Comparison of ENCODE assay signal across 8 cellular contexts in genomic region chr4:106238819-106239420, GRCh38.
DNase-seq lines count a peak whose midpoint lies in the region; ATAC-seq and TF ChIP-seq lines count a peak whose summit lies in the region.

No MANE protein-coding gene starts in this region.

- H4K8ac ChIP-seq in mesenchymal stem cell (ENCODE audit: low read length), result no peak overlapping the region

- H2BK5ac ChIP-seq in mesenchymal stem cell (ENCODE audit: low read depth, low read length, poor library complexity, severe bottlenecking), result no peak overlapping the region

- H2BK15ac ChIP-seq in mesenchymal stem cell (ENCODE audit: low read depth, poor library complexity, severe bottlenecking), result no peak overlapping the region

- peak in 2 of 3 donors; percentile 48 to 61 for TF ChIP-seq CTCF in breast epithelium (IDR thresholded peaks at IDR 0.05)

- H2AFZ ChIP-seq in mesenchymal stem cell (ENCODE audit: low read depth, low read length), result no peak overlapping the region

- H3K36me3 Mint-ChIP-seq in CD4-positive, alpha-beta memory T cell, result peaks cover 16 to 36% of the 10 kb centered on the region in 2 donors
- peaks cover 31% of the 10 kb centered on the region for H3K36me3 Mint-ChIP-seq in stimulated activated memory B cell treated with anti-CD40 and anti-IgM and Interleukin-4, amounts not matched to agents 10 μg/mL and 1 μg/mL and 100 μg/mL, for 72 hours

- H3K27ac Mint-ChIP-seq in CD4-positive, alpha-beta memory T cell, result peak overlapping the region in 2 of 7 donors; percentile 10 to 20
- no peak overlapping the region for H3K27ac Mint-ChIP-seq in stimulated activated memory B cell treated with anti-CD40 and anti-IgM and Interleukin-4, amounts not matched to agents 10 μg/mL and 1 μg/mL and 100 μg/mL, for 72 hours

- H2BK120ac ChIP-seq in mesenchymal stem cell (ENCODE audit: low read depth, low read length), result no peak overlapping the region

- no peak overlapping the region for H4K91ac ChIP-seq in mesenchymal stem cell (ENCODE audit: low read length)

- no peaks in the 10 kb centered on the region for H3K9me3 ChIP-seq in CD4-positive, alpha-beta memory T cell (ENCODE audit: control insufficient read depth in 1 of 2, low read length in 2 of 2)
- H3K9me3 ChIP-seq in breast epithelium (no peaks in the 10 kb centered on the region), mesenchymal stem cell (ENCODE audit: control insufficient read depth, low read length) (no peaks in the 10 kb centered on the region)

- no peaks in the 10 kb centered on the region for H3K4me1 Mint-ChIP-seq in CD4-positive, alpha-beta memory T cell
- H3K4me1 Mint-ChIP-seq in stimulated activated memory B cell treated with anti-CD40 and anti-IgM and Interleukin-4, amounts not matched to agents 10 μg/mL and 1 μg/mL and 100 μg/mL, for 72 hours, result no peaks in the 10 kb centered on the region

- no peak overlapping the region for H3K14ac ChIP-seq in mesenchymal stem cell (ENCODE audit: low read length in 2 of 2)

- H3K18ac ChIP-seq in mesenchymal stem cell (ENCODE audit: low read depth in 1 of 2, low read length in 2 of 2), result no peak overlapping the region

- H2AK5ac ChIP-seq in mesenchymal stem cell (ENCODE audit: low read length, severe bottlenecking), result no peak overlapping the region

- WGBS in mesenchymal stem cell, result 65% methylated on average over 2 of the region's 2 CpGs

- CTCF ChIA-PET in CD4-positive, alpha-beta memory T cell (lab: Charles Lee; ENCODE audit: partially characterized antibody), result interaction anchor here (1.0 to 1.1 kb wide), 3 partner anchors 32 to 1498 kb away, joined by 3 to 4 read pairs (median 3); no protein-coding TSS in a partner anchor

- peaks cover 3% of the 10 kb centered on the region for H3K79me1 ChIP-seq in mesenchymal stem cell (replicated peaks; ENCODE audit: low read length, poor library complexity, severe bottlenecking)

- no peaks in the 10 kb centered on the region for H3K27me3 Mint-ChIP-seq in CD4-positive, alpha-beta memory T cell
- H3K27me3 Mint-ChIP-seq in stimulated activated memory B cell treated with anti-CD40 and anti-IgM and Interleukin-4, amounts not matched to agents 10 μg/mL and 1 μg/mL and 100 μg/mL, for 72 hours, result no peaks in the 10 kb centered on the region

- no peak overlapping the region for H3K4me2 ChIP-seq in mesenchymal stem cell (ENCODE audit: low read length, poor library complexity, severe bottlenecking)

- H3K9me3 Mint-ChIP-seq in CD4-positive, alpha-beta memory T cell, result peaks cover 0 to 2% (median 0%) of the 10 kb centered on the region in 8 donors
- H3K9me3 Mint-ChIP-seq in stimulated activated memory B cell treated with anti-CD40 and anti-IgM and Interleukin-4, amounts not matched to agents 10 μg/mL and 1 μg/mL and 100 μg/mL, for 72 hours, result no peaks in the 10 kb centered on the region

- H3K36me3 ChIP-seq in CD4-positive, alpha-beta memory T cell (ENCODE audit: insufficient read depth, low read length), result peaks cover 7% of the 10 kb centered on the region
- H3K36me3 ChIP-seq in breast epithelium, result peaks cover 5% of the 10 kb centered on the region
- H3K36me3 ChIP-seq in mesenchymal stem cell (ENCODE audit: control insufficient read depth in 1 of 2, insufficient read depth in 2 of 2, low read depth in 1 of 2, low read length in 2 of 2), result peaks cover 3 to 39% of the 10 kb centered on the region in 2 experiments

- no peak for TF ChIP-seq POLR2A in GM18505 (IDR thresholded peaks at IDR 0.05; ENCODE audit: borderline replicate concordance, extremely low read depth, insufficient read depth, insufficient read length)
- TF ChIP-seq POLR2A in breast epithelium (IDR thresholded peaks at IDR 0.05), result no peak

- H3K9ac ChIP-seq in mesenchymal stem cell (ENCODE audit: low read length), result no peak overlapping the region

- POLR2A ChIA-PET in CD4-positive, alpha-beta memory T cell (lab: Charles Lee; ENCODE audit: partially characterized antibody), result no interaction called here

- ATAC-seq in GM18505 (IDR thresholded peaks at IDR 0.05; ENCODE audit: unreplicated experiment) (peak; percentile 90), HG02759 (IDR thresholded peaks at IDR 0.05; ENCODE audit: unreplicated experiment) (peak; percentile 98)
- ATAC-seq in stimulated activated memory B cell treated with anti-CD40 and anti-IgM and Interleukin-4, amounts not matched to agents 10 μg/mL and 1 μg/mL and 100 μg/mL, for 72 hours, result no peak

- no peaks in the 10 kb centered on the region for H3K4me1 ChIP-seq in CD4-positive, alpha-beta memory T cell (ENCODE audit: insufficient read depth, low read length)
- H3K4me1 ChIP-seq in breast epithelium, result no peaks in the 10 kb centered on the region
- no peaks in the 10 kb centered on the region for H3K4me1 ChIP-seq in mesenchymal stem cell (ENCODE audit: control insufficient read depth, insufficient read depth, low read depth, low read length)

- H3K23ac ChIP-seq in mesenchymal stem cell (ENCODE audit: low read length in 2 of 2), result no peak overlapping the region

- H3K27me3 ChIP-seq in CD4-positive, alpha-beta memory T cell (ENCODE audit: insufficient read depth, low read length), result no peaks in the 10 kb centered on the region
- H3K27me3 ChIP-seq in breast epithelium, result no peaks in the 10 kb centered on the region
- H3K27me3 ChIP-seq in mesenchymal stem cell (ENCODE audit: control insufficient read depth in 1 of 2, insufficient read depth in 1 of 2, low read length in 2 of 2), result no peaks in the 10 kb centered on the region

- DNase-seq in CD4-positive, alpha-beta memory T cell, result peak in 3 of 5 donors; percentile 1 to 5 (median 3)
- DNase-seq in NCI-H1436 treated with DMSO at 0.1 percent for 48 hours (lab: John Stamatoyannopoulos, UW) (peak; percentile 2), breast epithelium (ENCODE audit: low spot score in 2 of 2) (no peak), mesenchymal stem cell (peak; percentile 60), DMS79 treated with DMSO at 0.1 percent for 48 hours (lab: John Stamatoyannopoulos, UW) (no peak)

- no peak overlapping the region for H3K4me3 ChIP-seq in CD4-positive, alpha-beta memory T cell (ENCODE audit: low read length in 2 of 2)
- no peak overlapping the region for H3K4me3 ChIP-seq in breast epithelium
- H3K4me3 ChIP-seq in mesenchymal stem cell (ENCODE audit: insufficient read depth in 1 of 2, low read depth in 1 of 2, low read length in 2 of 2), result no peak overlapping the region

- no peak overlapping the region for H3K4ac ChIP-seq in mesenchymal stem cell (ENCODE audit: low read depth in 1 of 2, low read length in 2 of 2)

- no peak overlapping the region for H3K27ac ChIP-seq in CD4-positive, alpha-beta memory T cell (ENCODE audit: low read depth, low read length)
- H3K27ac ChIP-seq in breast epithelium (no peak overlapping the region), mesenchymal stem cell (ENCODE audit: low read length, poor library complexity, severe bottlenecking) (no peak overlapping the region)

- no peak overlapping the region for H2BK12ac ChIP-seq in mesenchymal stem cell (ENCODE audit: low read length in 2 of 2)

- intact Hi-C loops in CD4-positive, alpha-beta memory T cell (cut with micrococcal nuclease), result no loop called here
- intact Hi-C loops in breast epithelium (cut with DNase I; ENCODE audit: low total_unique reads), result no loop called here

- no peak overlapping the region for H3K4me3 Mint-ChIP-seq in CD4-positive, alpha-beta memory T cell
- no peak overlapping the region for H3K4me3 Mint-ChIP-seq in stimulated activated memory B cell treated with anti-CD40 and anti-IgM and Interleukin-4, amounts not matched to agents 10 μg/mL and 1 μg/mL and 100 μg/mL, for 72 hours

Comparison
In these comparisons a context has a peak if more than half of its experiments do, and no peak if none do; other contexts are left out.
1. DNase-seq: peak in CD4-positive, alpha-beta memory T cell (3 of 5), NCI-H1436 treated with DMSO at 0.1 percent for 48 hours (single experiment) and mesenchymal stem cell (single experiment); none in breast epithelium (0 of 2) and DMS79 treated with DMSO at 0.1 percent for 48 hours (single experiment).